In the genomic region with DNA sequence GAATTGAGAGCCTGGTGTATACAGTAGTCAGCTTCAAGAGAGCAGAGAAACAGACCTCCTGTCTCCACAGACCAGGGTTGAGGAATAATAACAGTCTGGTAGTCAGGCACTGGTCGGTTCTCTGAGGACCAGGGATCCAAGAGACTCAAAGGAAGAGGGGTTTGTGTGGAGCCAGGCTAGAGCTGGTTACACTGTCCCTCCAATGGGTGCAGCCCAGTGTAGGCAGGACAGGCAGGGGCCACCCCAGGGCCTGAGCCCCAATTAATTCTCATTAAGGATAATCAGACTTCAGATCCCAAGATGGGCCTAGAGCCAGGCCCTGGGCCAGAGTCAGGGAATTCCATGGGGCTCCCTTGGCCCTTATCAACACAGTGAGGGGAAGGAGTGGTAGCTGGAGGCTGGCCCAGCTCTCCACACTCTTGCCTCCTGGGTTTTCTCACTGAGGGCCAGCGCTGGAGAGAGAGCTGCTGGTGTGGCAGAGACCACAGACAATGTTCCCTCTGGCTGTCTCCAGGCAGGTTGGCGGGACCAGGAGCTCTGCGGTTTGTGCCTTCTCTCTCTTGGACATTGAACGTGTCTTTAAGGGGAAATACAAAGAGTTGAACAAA, we compare ENCODE assay signal across 12 cellular contexts. TPM values are rescaled to one million over a fixed set of nuclear protein-coding genes. Genes with fewer than 3 reads are reported as not detected.
DNase-seq lines count a peak whose midpoint lies in the region; ATAC-seq, FAIRE-seq and TF ChIP-seq lines count a peak whose summit lies in the region.
"Had no signal": no experiment of that assay in that cellular context is flagged by ENCODE, and none has a peak within 500 bp of the region (broad histone marks: within the 10 kb centered on the region; RNA-seq: fewer than 3 reads in every experiment).

No MANE protein-coding gene starts in this region.

- H2AFZ ChIP-seq in mammary epithelial cell (ENCODE audit: low read depth, low read length): no peak overlapping the region
- no peak overlapping the region for H2AFZ ChIP-seq in H1 (ENCODE audit: low read length)

- peak overlapping the region; percentile 60; the same call in 1 of the 2 replicates for H2BK12ac ChIP-seq in H1 (ENCODE audit: low read depth, low read length)

- H3K27ac ChIP-seq in breast epithelium (peak overlapping the region; percentile 74 to 94), mammary epithelial cell (ENCODE audit: insufficient read depth, low read depth, low read length) (no peak overlapping the region), H1 (ENCODE audit: low read depth, low read length) (no peak overlapping the region), mesendoderm (ENCODE audit: low read depth, low read length) (no peak overlapping the region), upper lobe of right lung (no peak overlapping the region)

- H4K20me1 ChIP-seq in mammary epithelial cell (ENCODE audit: insufficient read depth, low read length) (no peaks in the 10 kb centered on the region), H1 (replicated peaks in 1 of 2; ENCODE audit: control insufficient read depth in 1 of 2, insufficient read depth in 2 of 2, low read length in 2 of 2) (no peaks in the 10 kb centered on the region)

- in situ Hi-C loops in mammary epithelial cell (cut with MboI; ENCODE audit: low sequenced_read_pairs in 2 of 2): no loop called here

- H4K5ac ChIP-seq in H1 (ENCODE audit: insufficient read length, low read depth, low read length) (no peak overlapping the region), mesendoderm (ENCODE audit: low read length) (no peak overlapping the region)

- WGBS in mammary epithelial cell (ENCODE audit: low coverage, missing lambda C conversion rate): 76% methylated on average over 5 of the region's 5 CpGs
- WGBS in H1 (ENCODE audit: extremely low coverage in 1 of 2, insufficient coverage in 1 of 2, insufficient read length in 1 of 2, insufficient replicate concordance in 2 of 2, low coverage in 1 of 2, low lambda C conversion rate in 2 of 2, missing lambda C conversion rate in 1 of 2), 2 experiments: 89% methylated on average over 5 of the region's 5 CpGs; no CpG with 5 or more reads in 1 of the 2 experiments
- no CpG with 5 or more reads among the region's 5 CpGs for WGBS in mesendoderm (ENCODE audit: extremely low coverage, insufficient coverage, low lambda C conversion rate)

- CTCF ChIA-PET in mammary epithelial cell (lab: Charles Lee; ENCODE audit: low non-redundant PET) (no interaction called here), H1 (lab: Charles Lee; ENCODE audit: partially characterized antibody) (interaction anchor here (0.8 to 7.5 kb wide), 7 partner anchors 12 to 62 kb away, joined by 3 to 65 read pairs (median 5); a partner anchor contains a TSS)

- dilution Hi-C loops in mammary epithelial cell (cut with HindIII; ENCODE audit: low sequenced_read_pairs): loop anchor here (5.0 to 10.0 kb wide), 4 partner anchors 75 to 282 kb away; a partner anchor contains a TSS

- peak; percentile 85 for ATAC-seq in upper lobe of right lung
- ATAC-seq: naive thymus-derived CD4-positive, alpha-beta T cell had no signal

- no TSS peak for BruUV-seq in mammary epithelial cell (replicated peaks; lab: Mats Ljungman, UMichigan)

- H3K4me3 ChIP-seq in breast epithelium (no peak overlapping the region), mammary epithelial cell (replicated peaks in 1 of 3; ENCODE audit: insufficient read depth in 1 of 3, low read depth in 2 of 3, low read length in 3 of 3) (no peak overlapping the region), H1 (ENCODE audit: extremely low read depth in 1 of 4, insufficient read depth in 2 of 4, low read depth in 3 of 4, low read length in 4 of 4) (no peak overlapping the region), mesendoderm (ENCODE audit: low read length) (no peak overlapping the region), upper lobe of right lung (no peak overlapping the region)
- H3K4me3 ChIP-seq: SJSA1, testis had no signal

- H4K8ac ChIP-seq in H1 (ENCODE audit: extremely low read depth, insufficient read depth, low read length) (no peak overlapping the region), mesendoderm (ENCODE audit: low read depth, low read length) (no peak overlapping the region)

- H3K27me3 ChIP-seq in breast epithelium (no peaks in the 10 kb centered on the region), mammary epithelial cell (ENCODE audit: insufficient read depth, low read length) (no peaks in the 10 kb centered on the region), H1 (replicated peaks in 1 of 4; ENCODE audit: control insufficient read depth in 3 of 4, extremely low read depth in 1 of 4, insufficient read depth in 3 of 4, low read length in 3 of 4) (no peaks in the 10 kb centered on the region), mesendoderm (ENCODE audit: insufficient read depth, low read length, poor library complexity) (no peaks in the 10 kb centered on the region), upper lobe of right lung (no peaks in the 10 kb centered on the region)
- H3K27me3 ChIP-seq: SJSA1, testis had no signal

- H3K14ac ChIP-seq in H1 (ENCODE audit: insufficient read length): no peak overlapping the region

- intact Hi-C loops in breast epithelium (cut with DNase I; ENCODE audit: low total_unique reads) (no loop called here), mammary epithelial cell (cut with micrococcal nuclease) (no loop called here), upper lobe of right lung (cut with DNase I) (no loop called here)

- H2AK5ac ChIP-seq in H1 (ENCODE audit: low read depth, low read length): no peak overlapping the region
- H2AK5ac ChIP-seq in mesendoderm (ENCODE audit: low read length): no peak overlapping the region

- DNase-seq in breast epithelium (ENCODE audit: low spot score in 2 of 2) (no peak), mammary epithelial cell (no peak), H1 (ENCODE audit: low read depth in 1 of 2, low spot score in 2 of 2) (no peak), mesendoderm (no peak), upper lobe of right lung (peak; percentile 79), globus pallidus (ENCODE audit: low spot score) (no peak)
- DNase-seq in effector CD8-positive, alpha-beta T cell (lab: John Stamatoyannopoulos, UW): no peak
- no peak for DNase-seq in stimulated activated CD4-positive, alpha-beta T cell treated with anti-CD3 and anti-CD28 coated beads, Interleukin-2, amount 100 ng/mL, for 48 hours
- DNase-seq: activated B cell treated with CpG ODN at 0.5 μM for 24 hours; naive thymus-derived CD4-positive, alpha-beta T cell; testis had no signal

- H3K23ac ChIP-seq in H1 (ENCODE audit: insufficient read length): no peak overlapping the region
- H3K23ac ChIP-seq in mesendoderm (ENCODE audit: low read length): no peak overlapping the region

- TF ChIP-seq EP300 in H1 (IDR thresholded peaks at IDR 0.05; ENCODE audit: borderline replicate concordance in 1 of 2, low read depth in 2 of 2, low read length in 2 of 2): no peak

- H2BK20ac ChIP-seq in H1 (ENCODE audit: low read length): no peak overlapping the region

- no peak overlapping the region for H2BK120ac ChIP-seq in H1 (replicated peaks; ENCODE audit: low read depth, low read length)
- H2BK120ac ChIP-seq in mesendoderm (ENCODE audit: low read depth, low read length): no peak overlapping the region

- H3K36me3 ChIP-seq in breast epithelium: no peaks in the 10 kb centered on the region
- H3K36me3 ChIP-seq in mammary epithelial cell (ENCODE audit: insufficient read depth, low read length): peaks cover 2% of the 10 kb centered on the region
- peaks cover 0 to 9% (median 0%) of the 10 kb centered on the region in 4 experiments; a peak in 2 of 8 replicates for H3K36me3 ChIP-seq in H1 (ENCODE audit: control insufficient read depth in 2 of 4, insufficient read depth in 4 of 4, low read length in 3 of 4)
- H3K36me3 ChIP-seq in mesendoderm (ENCODE audit: control insufficient read depth, insufficient read depth, low read length): no peaks in the 10 kb centered on the region
- H3K36me3 ChIP-seq in upper lobe of right lung: no peaks in the 10 kb centered on the region
- H3K36me3 ChIP-seq: SJSA1 had no signal

- no peaks in the 10 kb centered on the region for H3K79me1 ChIP-seq in H1 (ENCODE audit: low read depth, low read length)
- no peaks in the 10 kb centered on the region for H3K79me1 ChIP-seq in mesendoderm (ENCODE audit: low read length)

- H3K56ac ChIP-seq in H1 (replicated peaks; ENCODE audit: insufficient read length, low read depth, low read length) (no peak overlapping the region), mesendoderm (ENCODE audit: low read length) (peak overlapping the region; percentile 11)

- H2BK5ac ChIP-seq in H1 (ENCODE audit: low read depth, low read length) (peak overlapping the region; percentile 5; the same call in 1 of the 2 replicates), mesendoderm (ENCODE audit: low read length) (no peak overlapping the region)

- TF ChIP-seq CTCF in breast epithelium (IDR thresholded peaks at IDR 0.05) (no peak), mammary epithelial cell (conservative IDR thresholded peaks at IDR 0.05 in 1 of 2, IDR thresholded peaks at IDR 0.05 in 1 of 2; ENCODE audit: extremely low read depth in 1 of 2, insufficient read depth in 1 of 2, low read depth in 1 of 2, low read length in 2 of 2) (no peak), H1 (IDR thresholded peaks at IDR 0.05; ENCODE audit: control extremely low read depth in 1 of 3, insufficient read depth in 1 of 3, low read depth in 1 of 3, low read length in 3 of 3) (no peak), upper lobe of right lung (IDR thresholded peaks at IDR 0.05) (no peak)

- H3K23me2 ChIP-seq in H1 (ENCODE audit: low read depth, low read length): peaks cover 4% of the 10 kb centered on the region; the same call in 1 of the 2 replicates

- H3K4ac ChIP-seq in H1 (replicated peaks; ENCODE audit: insufficient read length, low read depth, low read length): peak overlapping the region; percentile 48
- H3K4ac ChIP-seq in mesendoderm (ENCODE audit: low read depth, low read length): no peak overlapping the region

- H3K18ac ChIP-seq in H1 (ENCODE audit: extremely low read depth, low read length) (peak overlapping the region; percentile 71; the same call in 1 of the 2 replicates), mesendoderm (ENCODE audit: low read length) (no peak overlapping the region)

- no peak for TF ChIP-seq RAD21 in H1 (IDR thresholded peaks at IDR 0.05 in 1 of 2, conservative IDR thresholded peaks at IDR 0.05 in 1 of 2; ENCODE audit: low read depth in 2 of 2, low read length in 2 of 2)

- H3K79me2 ChIP-seq in mammary epithelial cell (ENCODE audit: insufficient read depth, low read length) (no peaks in the 10 kb centered on the region), H1 (ENCODE audit: control insufficient read depth in 1 of 2, insufficient read depth in 2 of 2, low read length in 2 of 2) (no peaks in the 10 kb centered on the region), mesendoderm (ENCODE audit: control insufficient read depth, insufficient read depth, low read length) (no peaks in the 10 kb centered on the region)

- POLR2A ChIA-PET in H1 (lab: Charles Lee; ENCODE audit: partially characterized antibody): interaction anchor here (0.9 to 5.1 kb wide), 6 partner anchors 12 to 55 kb away, joined by 3 to 27 read pairs (median 4); a partner anchor contains a TSS

- H3K4me1 ChIP-seq in breast epithelium (no peaks in the 10 kb centered on the region), mammary epithelial cell (ENCODE audit: insufficient read depth, low read length) (no peaks in the 10 kb centered on the region), H1 (replicated peaks in 1 of 4; ENCODE audit: control insufficient read depth in 3 of 4, insufficient read depth in 4 of 4, low read length in 3 of 4) (peaks cover 3 to 14% (median 9%) of the 10 kb centered on the region in 4 experiments; a peak in 6 of 7 replicates), mesendoderm (ENCODE audit: control insufficient read depth, low read depth, low read length) (peaks cover 4% of the 10 kb centered on the region), upper lobe of right lung (peaks cover 19% of the 10 kb centered on the region)

- H3K9ac ChIP-seq in mammary epithelial cell (ENCODE audit: insufficient read depth, low read length) (no peak overlapping the region), H1 (replicated peaks in 1 of 4; ENCODE audit: extremely low read depth in 1 of 4, low read depth in 3 of 4, low read length in 3 of 4) (no peak overlapping the region), mesendoderm (ENCODE audit: low read length) (no peak overlapping the region)

- H2BK15ac ChIP-seq in H1 (ENCODE audit: low read length) (peak overlapping the region; percentile 72; the same call in 1 of the 2 replicates), mesendoderm (replicated peaks; ENCODE audit: low read depth) (no peak overlapping the region)

- H4K91ac ChIP-seq in H1 (replicated peaks; ENCODE audit: insufficient read length, low read length): no peak overlapping the region

- TF ChIP-seq POLR2A in breast epithelium (IDR thresholded peaks at IDR 0.05) (no peak), H1 (IDR thresholded peaks at IDR 0.05; ENCODE audit: control extremely low read depth in 1 of 2, low read depth in 2 of 2, low read length in 2 of 2) (no peak)

- no peak overlapping the region for H3K4me2 ChIP-seq in mammary epithelial cell (ENCODE audit: insufficient read depth, low read depth, low read length)
- no peak overlapping the region for H3K4me2 ChIP-seq in H1 (ENCODE audit: insufficient read depth in 1 of 2, low read depth in 2 of 2, low read length in 2 of 2)
- H3K4me2 ChIP-seq in mesendoderm (ENCODE audit: low read length): no peak overlapping the region

- H3K9me3 ChIP-seq in breast epithelium (no peaks in the 10 kb centered on the region), mammary epithelial cell (replicated peaks; ENCODE audit: insufficient read depth, low read length) (no peaks in the 10 kb centered on the region), H1 (ENCODE audit: insufficient read depth in 2 of 2, low read depth in 1 of 2, low read length in 1 of 2) (no peaks in the 10 kb centered on the region), upper lobe of right lung (no peaks in the 10 kb centered on the region)
- H3K9me3 ChIP-seq: SJSA1, testis had no signal

- FAIRE-seq in H1 (lab: Jason Lieb, UNC): no peak

RNA-seq across cellular contexts. Expression of a gene that starts 9.1 kb away (rescaled TPM):
- 10 to 100 TPM in 1 of 3 donors, 1 to 10 TPM in 2; 1.4 to 21.5 (median 9.2) TPM for total RNA-seq in breast epithelium
- total RNA-seq in mammary epithelial cell: 10 to 100 TPM in 1 of 2 donors, 1 to 10 TPM in 1; 3.5 to 10.6 TPM
- 6.7 TPM for polyA plus RNA-seq in mammary epithelial cell
- polyA minus RNA-seq in mammary epithelial cell: 13.4 TPM
- 5.9 and 7.3 TPM in 2 replicates for total RNA-seq in H1 (2021; fragmentation: NEBNext Ultra II Directional; extraction: Animal tissue kit (Norgen Biotek cat#: 25700))
- 10.6 and 12.0 TPM in 2 replicates for polyA plus RNA-seq in H1 (2011; rRNA removed)
- 10.3 TPM for polyA plus RNA-seq in H1 (2011; cell fraction: cytosol; rRNA removed)
- polyA plus RNA-seq in H1 (2011; cell fraction: nucleus; rRNA removed): 27.7 TPM
- polyA plus RNA-seq in H1 (2012, experiment 1 of 2): 5.9 to 11.9 TPM (median 8.7 TPM) in 4 replicates
- polyA plus RNA-seq in H1 (2012, experiment 2 of 2): 6.4 TPM
- polyA plus RNA-seq in H1 (2013, experiment 1 of 2): 6.5 TPM
- 6.3 TPM for polyA plus RNA-seq in H1 (2013, experiment 2 of 2)
- polyA minus RNA-seq in H1 (2011; rRNA and poly(A)+ RNA removed): 11.9 TPM in 2 replicates
- 12.0 TPM for polyA minus RNA-seq in H1 (2011; cell fraction: cytosol; rRNA and poly(A)+ RNA removed)
- 15.1 TPM for polyA minus RNA-seq in H1 (2011; cell fraction: nucleus; rRNA and poly(A)+ RNA removed)
- 1.3 TPM for polyA plus RNA-seq in mesendoderm (2013, experiment 1 of 2)
- polyA plus RNA-seq in mesendoderm (2013, experiment 2 of 2): 1.1 TPM
- total RNA-seq in upper lobe of right lung: 30.7 TPM

RNA-seq across cellular contexts. Expression of a gene that starts 31.4 kb away (rescaled TPM):
- total RNA-seq in breast epithelium (10 to 100 TPM; 10.7 to 23.7 (median 13.8) TPM), mammary epithelial cell (10 to 100 TPM; 15.8 to 18.5 TPM), upper lobe of right lung (24.9 TPM)
- polyA plus RNA-seq in mammary epithelial cell (29.2 TPM), H1 (2011; rRNA removed) (27.0 and 32.1 TPM in 2 replicates)
- polyA minus RNA-seq in mammary epithelial cell: 25.3 TPM
- total RNA-seq in H1 (2021; fragmentation: NEBNext Ultra II Directional; extraction: Animal tissue kit (Norgen Biotek cat#: 25700)): 23.4 and 31.4 TPM in 2 replicates
- polyA plus RNA-seq in H1 (2011; cell fraction: cytosol; rRNA removed): 26.1 TPM
- 19.4 TPM for polyA plus RNA-seq in H1 (2011; cell fraction: nucleus; rRNA removed)
- polyA plus RNA-seq in H1 (2012, experiment 1 of 2): 21.8 to 26.9 TPM (median 25.5 TPM) in 4 replicates
- polyA plus RNA-seq in H1 (2012, experiment 2 of 2): 11.2 TPM
- polyA plus RNA-seq in H1 (2013, experiment 1 of 2): 19.3 TPM
- 21.1 TPM for polyA plus RNA-seq in H1 (2013, experiment 2 of 2)
- polyA minus RNA-seq in H1 (2011; rRNA and poly(A)+ RNA removed): 50.6 and 53.0 TPM in 2 replicates
- polyA minus RNA-seq in H1 (2011; cell fraction: cytosol; rRNA and poly(A)+ RNA removed): 18.2 TPM
- polyA minus RNA-seq in H1 (2011; cell fraction: nucleus; rRNA and poly(A)+ RNA removed): 15.3 TPM
- polyA plus RNA-seq in mesendoderm (2013, experiment 1 of 2): 16.8 TPM
- polyA plus RNA-seq in mesendoderm (2013, experiment 2 of 2): 17.0 TPM

RNA-seq across cellular contexts. Expression of a gene that starts 48.0 kb away (rescaled TPM):
- total RNA-seq in breast epithelium (100 to 1,000 TPM; 292 to 367 (median 319) TPM), mammary epithelial cell (100 to 1,000 TPM; 389 to 797 TPM), upper lobe of right lung (235 TPM)
- polyA plus RNA-seq in mammary epithelial cell (759 TPM), H1 (2011; rRNA removed) (25.8 and 38.3 TPM in 2 replicates)
- polyA minus RNA-seq in mammary epithelial cell: 852 TPM
- total RNA-seq in H1 (2021; fragmentation: NEBNext Ultra II Directional; extraction: Animal tissue kit (Norgen Biotek cat#: 25700)): 46.8 and 48.0 TPM in 2 replicates
- 33.6 TPM for polyA plus RNA-seq in H1 (2011; cell fraction: cytosol; rRNA removed)
- 78.1 TPM for polyA plus RNA-seq in H1 (2011; cell fraction: nucleus; rRNA removed)
- polyA plus RNA-seq in H1 (2012, experiment 1 of 2): 36.7 to 43.4 TPM (median 39.1 TPM) in 4 replicates
- 56.7 TPM for polyA plus RNA-seq in H1 (2012, experiment 2 of 2)
- 34.7 TPM for polyA plus RNA-seq in H1 (2013, experiment 1 of 2)
- polyA plus RNA-seq in H1 (2013, experiment 2 of 2): 32.6 TPM
- polyA minus RNA-seq in H1 (2011; rRNA and poly(A)+ RNA removed): 15.1 and 20.9 TPM in 2 replicates
- polyA minus RNA-seq in H1 (2011; cell fraction: cytosol; rRNA and poly(A)+ RNA removed): 33.7 TPM
- 28.1 TPM for polyA minus RNA-seq in H1 (2011; cell fraction: nucleus; rRNA and poly(A)+ RNA removed)
- 59.4 TPM for polyA plus RNA-seq in mesendoderm (2013, experiment 1 of 2)
- 59.0 TPM for polyA plus RNA-seq in mesendoderm (2013, experiment 2 of 2)

RNA-seq across cellular contexts. Expression of a gene that starts 50.3 kb away (rescaled TPM):
- 10 to 100 TPM; 41.4 to 75.2 (median 60.3) TPM for total RNA-seq in breast epithelium
- total RNA-seq in mammary epithelial cell: 10 to 100 TPM; 23.8 to 33.2 TPM
- polyA plus RNA-seq in mammary epithelial cell: 53.0 TPM
- polyA minus RNA-seq in mammary epithelial cell: 15.9 TPM
- 113 and 116 TPM in 2 replicates for total RNA-seq in H1 (2021; fragmentation: NEBNext Ultra II Directional; extraction: Animal tissue kit (Norgen Biotek cat#: 25700))
- 296 and 337 TPM in 2 replicates for polyA plus RNA-seq in H1 (2011; rRNA removed)
- 245 TPM for polyA plus RNA-seq in H1 (2011; cell fraction: cytosol; rRNA removed)
- 147 TPM for polyA plus RNA-seq in H1 (2011; cell fraction: nucleus; rRNA removed)
- polyA plus RNA-seq in H1 (2012, experiment 1 of 2): 99.8 to 147 TPM (median 136 TPM) in 4 replicates
- 165 TPM for polyA plus RNA-seq in H1 (2012, experiment 2 of 2)
- polyA plus RNA-seq in H1 (2013, experiment 1 of 2): 91.8 TPM
- polyA plus RNA-seq in H1 (2013, experiment 2 of 2): 90.0 TPM
- 59.3 and 61.4 TPM in 2 replicates for polyA minus RNA-seq in H1 (2011; rRNA and poly(A)+ RNA removed)
- 43.6 TPM for polyA minus RNA-seq in H1 (2011; cell fraction: cytosol; rRNA and poly(A)+ RNA removed)
- 23.0 TPM for polyA minus RNA-seq in H1 (2011; cell fraction: nucleus; rRNA and poly(A)+ RNA removed)
- 115 TPM for polyA plus RNA-seq in mesendoderm (2013, experiment 1 of 2)
- 112 TPM for polyA plus RNA-seq in mesendoderm (2013, experiment 2 of 2)
- 47.4 TPM for total RNA-seq in upper lobe of right lung

Comparison
In these comparisons a context has a peak if more than half of its experiments do, and no peak if none do; other contexts are left out.
1. H3K27ac ChIP-seq: peak in breast epithelium (2 of 2); none in mammary epithelial cell (single experiment), H1 (single experiment), mesendoderm (single experiment) and upper lobe of right lung (single experiment).